8 cellular contexts compared by ENCODE assay signal in the genomic region with DNA sequence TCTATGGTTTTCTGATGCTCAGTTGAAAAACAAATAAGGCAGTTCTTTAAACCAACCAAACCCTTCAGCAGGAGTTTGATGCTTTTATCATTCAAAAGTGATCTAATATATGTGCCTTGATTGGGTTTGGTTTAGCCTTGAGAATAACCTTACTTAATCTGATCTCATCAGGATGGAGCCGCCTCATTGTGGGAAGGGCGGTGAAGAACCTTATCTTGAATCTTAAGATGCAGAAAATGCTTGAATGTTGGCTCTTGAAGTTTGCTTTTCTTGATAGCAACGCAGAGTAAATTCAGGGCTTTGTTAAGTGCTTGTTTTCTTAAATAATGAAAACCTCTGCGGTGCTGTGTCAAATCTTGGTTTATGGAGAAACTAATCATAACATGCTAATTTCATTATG.
DNase-seq lines count a peak whose midpoint lies in the region; ATAC-seq, FAIRE-seq and TF ChIP-seq lines count a peak whose summit lies in the region.

No MANE protein-coding gene starts in this region.

- peaks cover 32% of the 10 kb centered on the region for H4K20me1 ChIP-seq in Loucy (ENCODE audit: insufficient read depth, low read length, poor library complexity, severe bottlenecking)

- DNase-seq in BJ (ENCODE audit: low read depth) (no peak), brain microvascular endothelial cell (peak; percentile 36), Peyer's patch (no peak), pancreas (no peak)

- intact Hi-C loops in pancreas (cut with DNase I), result no loop called here

- CTCF ChIA-PET in BJ (lab: Yijun Ruan, JAX), result interaction anchor here (0.7 to 1.6 kb wide), 5 partner anchors 55 to 208 kb away, joined by 3 to 12 read pairs (median 4); no protein-coding TSS in a partner anchor

- no peak for ATAC-seq in HG03039 (IDR thresholded peaks at IDR 0.05; ENCODE audit: unreplicated experiment)
- ATAC-seq in pancreas, result no peak
- ATAC-seq in GM18870 (IDR thresholded peaks at IDR 0.05; ENCODE audit: unreplicated experiment), result no peak

- WGBS in pancreas, 2 donors, result 62 to 66% methylated on average over 4 of the region's 4 CpGs

- TF ChIP-seq CTCF in BJ (IDR thresholded peaks at IDR 0.05; ENCODE audit: insufficient read depth, low read depth, low read length) (no peak), Loucy (conservative IDR thresholded peaks at IDR 0.05; ENCODE audit: low read length) (no peak), brain microvascular endothelial cell (IDR thresholded peaks at IDR 0.05; ENCODE audit: low read depth, low read length, missing control alignments) (no peak), Peyer's patch (IDR thresholded peaks at IDR 0.05) (no peak), pancreas (IDR thresholded peaks at IDR 0.05) (no peak)

- no peak overlapping the region for H2AFZ ChIP-seq in Loucy (ENCODE audit: low read length)

- H3K4me3 ChIP-seq in BJ (ENCODE audit: low read depth, low read length), result peak overlapping the region; percentile 69
- peak overlapping the region; percentile 90 for H3K4me3 ChIP-seq in Loucy (ENCODE audit: low read length, poor library complexity, severe bottlenecking)
- H3K4me3 ChIP-seq in brain microvascular endothelial cell (ENCODE audit: low read depth, low read length), result peak overlapping the region; percentile 90
- peak overlapping the region; percentile 84 to 86 for H3K4me3 ChIP-seq in mucosa of rectum (ENCODE audit: low read length in 2 of 2)
- peak overlapping the region in 1 of 4 donors; percentile 84 for H3K4me3 ChIP-seq in Peyer's patch
- peak overlapping the region in 1 of 4 donors; percentile 66 for H3K4me3 ChIP-seq in pancreas

- H3K27ac ChIP-seq in brain microvascular endothelial cell (peak overlapping the region; percentile 98), mucosa of rectum (ENCODE audit: low read depth in 2 of 2, low read length in 2 of 2) (no peak overlapping the region), Peyer's patch (no peak overlapping the region), pancreas (no peak overlapping the region)

- no peak for TF ChIP-seq POLR2A in Peyer's patch (IDR thresholded peaks at IDR 0.05)

- H3F3A ChIP-seq in Loucy (ENCODE audit: low read depth), result peaks cover 3% of the 10 kb centered on the region; the same call in 1 of the 2 replicates

- in situ Hi-C loops in brain microvascular endothelial cell (cut with HindIII; ENCODE audit: low pct_ligation_motif_present, low sequenced_read_pairs), result no loop called here

- H3K36me3 ChIP-seq in BJ (ENCODE audit: control insufficient read depth, insufficient read depth, low read length), result no peaks in the 10 kb centered on the region
- no peaks in the 10 kb centered on the region for H3K36me3 ChIP-seq in Loucy (ENCODE audit: insufficient read depth, low read length)
- no peaks in the 10 kb centered on the region for H3K36me3 ChIP-seq in brain microvascular endothelial cell (replicated peaks)
- no peaks in the 10 kb centered on the region for H3K36me3 ChIP-seq in mucosa of rectum (ENCODE audit: control insufficient read depth in 2 of 2, insufficient read depth in 2 of 2, low read length in 2 of 2)
- H3K36me3 ChIP-seq in Peyer's patch, result no peaks in the 10 kb centered on the region
- H3K36me3 ChIP-seq in pancreas, result no peaks in the 10 kb centered on the region

- POLR2A ChIA-PET in BJ (lab: Charles Lee), result interaction anchor here (0.6 kb wide), 1 partner anchor 88 kb away, joined by 3 read pairs; no protein-coding TSS in a partner anchor

- peak overlapping the region; percentile 90 for H3K4me2 ChIP-seq in Loucy (ENCODE audit: low read depth, low read length, poor library complexity, severe bottlenecking)

- H3K9me2 ChIP-seq in Loucy (replicated peaks; ENCODE audit: low read depth, low read length), result no peaks in the 10 kb centered on the region

- H3K9ac ChIP-seq in Loucy (ENCODE audit: low read depth, low read length, poor library complexity, severe bottlenecking), result peak overlapping the region; percentile 97
- H3K9ac ChIP-seq in mucosa of rectum (ENCODE audit: low read depth in 1 of 2, low read length in 2 of 2), result no peak overlapping the region

- peaks cover 48% of the 10 kb centered on the region for H3K4me1 ChIP-seq in Loucy (ENCODE audit: insufficient read depth, low read length, poor library complexity, severe bottlenecking)
- peaks cover 0 to 3% of the 10 kb centered on the region in 2 donors for H3K4me1 ChIP-seq in mucosa of rectum (ENCODE audit: control insufficient read depth in 2 of 2, insufficient read depth in 2 of 2, low read length in 2 of 2)
- peaks cover 0 to 14% (median 2%) of the 10 kb centered on the region in 4 donors for H3K4me1 ChIP-seq in Peyer's patch
- H3K4me1 ChIP-seq in pancreas, result peaks cover 8 to 9% (median 9%) of the 10 kb centered on the region in 3 donors

- H3K27me3 ChIP-seq in BJ (ENCODE audit: control insufficient read depth, insufficient read depth, low read length) (no peaks in the 10 kb centered on the region), Loucy (ENCODE audit: insufficient read depth, low read length, poor library complexity, severe bottlenecking) (no peaks in the 10 kb centered on the region), brain microvascular endothelial cell (replicated peaks) (no peaks in the 10 kb centered on the region), mucosa of rectum (ENCODE audit: control insufficient read depth in 2 of 2, insufficient read depth in 2 of 2, low read length in 2 of 2) (no peaks in the 10 kb centered on the region), Peyer's patch (no peaks in the 10 kb centered on the region), pancreas (no peaks in the 10 kb centered on the region)

- peaks cover 39% of the 10 kb centered on the region for H3K79me2 ChIP-seq in Loucy (ENCODE audit: insufficient read depth, low read length)

- no peak for FAIRE-seq in pancreas (lab: Jason Lieb, UNC)

- H3K9me3 ChIP-seq in Loucy (ENCODE audit: insufficient read depth, low read depth, low read length) (no peaks in the 10 kb centered on the region), mucosa of rectum (ENCODE audit: control insufficient read depth in 2 of 2, low read length in 2 of 2) (no peaks in the 10 kb centered on the region), Peyer's patch (no peaks in the 10 kb centered on the region), pancreas (no peaks in the 10 kb centered on the region)
